20 cellular contexts compared by ENCODE assay signal in the genomic region with DNA sequence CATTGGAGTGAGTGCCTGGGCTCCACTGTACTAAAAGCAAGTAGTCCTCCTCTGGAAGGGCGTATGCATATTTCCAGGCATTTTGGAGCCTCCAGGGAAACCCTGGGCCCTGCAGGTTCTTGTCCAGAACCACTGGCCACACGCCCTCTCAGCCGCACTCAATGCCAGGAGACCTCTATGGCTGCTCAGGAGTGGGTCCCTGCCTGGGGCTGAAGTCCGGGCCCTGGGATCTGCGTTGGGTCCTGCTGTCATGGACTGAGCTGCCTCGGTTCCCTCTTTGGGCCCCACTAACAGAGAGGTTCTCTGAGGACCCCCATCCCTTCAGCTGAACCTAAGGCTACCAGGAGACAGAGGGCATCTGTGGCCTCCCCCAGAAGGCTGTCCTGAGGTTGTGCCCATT.
"Had no signal": no experiment of that assay in that cellular context is flagged by ENCODE, and none has a peak within 500 bp of the region (broad histone marks: within the 10 kb centered on the region; RNA-seq: fewer than 3 reads in every experiment).

No MANE protein-coding gene starts in this region.

- H3K27me3 Mint-ChIP-seq: activated naive CD8-positive, alpha-beta T cell had no signal

- H3K36me3 ChIP-seq: adrenal gland, thoracic aorta had no signal

- H3K4me3 ChIP-seq: adrenal gland, SK-N-MC, thoracic aorta, upper lobe of left lung had no signal

- H3K27ac ChIP-seq: adrenal gland, foreskin keratinocyte, SK-N-MC, thoracic aorta, WERI-Rb-1 had no signal

- DNase-seq: activated CD4-positive, alpha-beta T cell treated with anti-CD3 and anti-CD28 coated beads for 4 hours; activated CD4-positive, alpha-beta T cell treated with anti-CD3 and anti-CD28 coated beads, Interleukin-2, amount 50 U/mL, for 48 hours; activated CD8-positive, alpha-beta memory T cell treated with anti-CD3 and anti-CD28 coated beads, Interleukin-2, amount 50 U/mL, for 48 hours; activated naive CD4-positive, alpha-beta T cell; activated T-cell treated with anti-CD3 and anti-CD28 coated beads, Interleukin-2, amount 50 U/mL, for 4 hours; adrenal gland; cerebellar nuclear complex; effector CD4-positive, alpha-beta T cell; foreskin keratinocyte; small intestine; stimulated activated CD4-positive, alpha-beta T cell treated with anti-CD3 and anti-CD28 coated beads, Interleukin-15, amount 100 ng/mL, for 24 hours; stimulated activated naive CD4-positive, alpha-beta T cell; upper lobe of left lung; WERI-Rb-1 had no signal

- H3K9me3 Mint-ChIP-seq: activated T-cell treated with anti-CD3 and anti-CD28 coated beads, Interleukin-2, amount 50 U/mL, for 4 hours; activated T-helper 2 cell treated with anti-CD3 and anti-CD28 coated beads, Interferon-gamma antibody, Interleukin-2, Interleukin-4, amounts not matched to agents 10 μg/mL and 5 μg/mL and 100 μg/mL, durations not matched to agents 14 hours and 24 hours and 36 hours had no signal

- ATAC-seq: activated T-cell treated with anti-CD3 and anti-CD28 coated beads, Interleukin-2, amount 50 U/mL, for 4 hours; foreskin keratinocyte; left lobe of liver; sciatic nerve had no signal

- H3K4me3 Mint-ChIP-seq: activated naive CD8-positive, alpha-beta T cell; activated T-cell treated with anti-CD3 and anti-CD28 coated beads, Interleukin-2, amount 50 U/mL, for 4 hours had no signal

- H3K9me3 ChIP-seq: adrenal gland, thoracic aorta, upper lobe of left lung had no signal

- H3K27me3 ChIP-seq: adrenal gland, foreskin keratinocyte, upper lobe of left lung had no signal

- H3K27ac Mint-ChIP-seq: activated naive CD8-positive, alpha-beta T cell; activated T-helper 2 cell treated with anti-CD3 and anti-CD28 coated beads, Interferon-gamma antibody, Interleukin-2, Interleukin-4, amounts not matched to agents 10 μg/mL and 5 μg/mL and 100 μg/mL, durations not matched to agents 14 hours and 24 hours and 36 hours had no signal

- H3K4me1 ChIP-seq: foreskin keratinocyte had no signal
